In genomic region chr2:128510701-128511100, GRCh38 we compare ENCODE assay signal across 23 cellular contexts.
DNase-seq lines count a peak whose midpoint lies in the region; ATAC-seq, FAIRE-seq and TF ChIP-seq lines count a peak whose summit lies in the region.
"Had no signal": no experiment of that assay in that cellular context is flagged by ENCODE, and none has a peak within 500 bp of the region (broad histone marks: within the 10 kb centered on the region; RNA-seq: fewer than 3 reads in every experiment).

No MANE protein-coding gene starts in this region.

- no peaks in the 10 kb centered on the region for H3K79me2 ChIP-seq in HepG2 (ENCODE audit: insufficient read depth, low read length)

- H3K4me3 ChIP-seq in AG04450 (ENCODE audit: low read depth, low read length) = no peak overlapping the region
- no peak overlapping the region for H3K4me3 ChIP-seq in foreskin fibroblast (ENCODE audit: low read depth in 1 of 2, low read length in 2 of 2)
- no peak overlapping the region for H3K4me3 ChIP-seq in HepG2 (replicated peaks in 1 of 3; ENCODE audit: insufficient read depth in 1 of 3, low read depth in 2 of 3, low read length in 3 of 3)
- H3K4me3 ChIP-seq: transverse colon had no signal

- H3K9me3 ChIP-seq in AG04450 (ENCODE audit: control insufficient read depth, insufficient read depth, low read length) (no peaks in the 10 kb centered on the region; the same call in 1 of the 2 replicates), HepG2 (ENCODE audit: low read length) (no peaks in the 10 kb centered on the region)
- H3K9me3 ChIP-seq: transverse colon had no signal

- FAIRE-seq in HepG2 (lab: Jason Lieb, UNC) = no peak
- FAIRE-seq: A204.1, H54, TTC549 had no signal

- no peaks in the 10 kb centered on the region; the same call in 1 of the 2 replicates for H4K20me1 ChIP-seq in HepG2 (ENCODE audit: insufficient read depth, low read length)

- H3K27ac ChIP-seq in AG04450 (ENCODE audit: low read depth, low read length) (no peak overlapping the region), HepG2 (ENCODE audit: extremely low read length, insufficient read depth, low read length) (no peak overlapping the region)
- H3K27ac ChIP-seq: transverse colon had no signal

- H3K4me2 ChIP-seq in HepG2 (ENCODE audit: low read depth, low read length) = no peak overlapping the region

- TF ChIP-seq CTCF in AG04450 (IDR thresholded peaks at IDR 0.05; ENCODE audit: low read depth, low read length) (no peak), foreskin fibroblast (IDR thresholded peaks at IDR 0.05; ENCODE audit: low read depth, low read length) (no peak), HepG2 (CRISPR knock-in tag; IDR thresholded peaks at IDR 0.05) (no peak)

- DNase-seq in AG04450 (ENCODE audit: low read depth, low spot score) (peak; percentile 29), GM04503 (ENCODE audit: low read depth) (peak; percentile 11), cerebellum (ENCODE audit: low spot score) (peak; percentile 19), foreskin fibroblast (peak; percentile 69 to 87), retina (no peak), H4 (ENCODE audit: low spot score) (no peak), HepG2 (ENCODE audit: low spot score) (no peak), DMS53 (lab: John Stamatoyannopoulos, UW) (no peak)
- DNase-seq: activated CD4-positive, alpha-beta T cell treated with anti-CD3 and anti-CD28 coated beads for 4 hours; aorta; CD4-positive, alpha-beta T cell; DMS 273 treated with DMSO at 0.1 percent for 48 hours; effector CD4-positive, alpha-beta T cell; left cardiac atrium; NCI-H1436; NCI-H510A treated with DMSO at 0.1 percent for 48 hours; stimulated activated CD4-positive, alpha-beta T cell treated with anti-CD3 and anti-CD28 coated beads, Interleukin-12 subunit alpha, Interleukin-12 subunit beta, amount 100 ng/mL, for 4 hours; stimulated activated CD4-positive, alpha-beta T cell treated with anti-CD3 and anti-CD28 coated beads, Interleukin-4, amount 100 ng/mL, for 4 hours; transverse colon had no signal

- BruUV-seq in HepG2 (replicated peaks; lab: Mats Ljungman, UMichigan) = no TSS peak

- H3K27me3 ChIP-seq in AG04450 (ENCODE audit: control insufficient read depth, insufficient read depth, low read length) (peaks cover 5% of the 10 kb centered on the region), HepG2 (ENCODE audit: control insufficient read depth in 1 of 2, insufficient read depth in 2 of 2, low read length in 2 of 2) (peaks cover 0 to 35% of the 10 kb centered on the region in 2 experiments; a peak in 4 of 5 replicates)
- H3K27me3 ChIP-seq: transverse colon had no signal

- no peak for ATAC-seq in HepG2
- ATAC-seq: left cardiac atrium, Panc1 had no signal

- POLR2A ChIA-PET in AG04450 (lab: Yijun Ruan, JAX) (no interaction called here), HepG2 (lab: Yijun Ruan, JAX) (no interaction called here)

- H2AFZ ChIP-seq in HepG2 (ENCODE audit: low read length) = no peak overlapping the region

- H3K36me3 ChIP-seq in HepG2 (replicated peaks in 1 of 2; ENCODE audit: control insufficient read depth in 1 of 2, insufficient read depth in 2 of 2, low read length in 2 of 2) = no peaks in the 10 kb centered on the region
- H3K36me3 ChIP-seq: transverse colon had no signal

- intact Hi-C loops in HepG2 (cut with micrococcal nuclease; ENCODE audit: unreplicated experiment) = no loop called here

- CTCF ChIA-PET in AG04450 (lab: Charles Lee) = no interaction called here
- CTCF ChIA-PET in HepG2 (lab: Yijun Ruan, JAX; ENCODE audit: low intra/inter-chr PET ratio, low total read pairs) = no interaction called here

- no peak overlapping the region for H3K9ac ChIP-seq in HepG2 (ENCODE audit: insufficient read depth, low read depth, low read length)

- in situ Hi-C loops in HepG2 (cut with HindIII; ENCODE audit: extremely low pct_ligation_motif_present, low pct_unique_long_range_greater_than_20kb) = no loop called here

- WGBS in HepG2 (ENCODE audit: low lambda C conversion rate) = 10% methylated on average over 2 of the region's 2 CpGs

- no peak for TF ChIP-seq RAD21 in HepG2 (CRISPR knock-in tag; IDR thresholded peaks at IDR 0.05)

- TF ChIP-seq EP300 in HepG2 (IDR thresholded peaks at IDR 0.05; ENCODE audit: low read depth in 2 of 2, low read length in 2 of 2) (no peak), HepG2 (CRISPR knock-in tag; IDR thresholded peaks at IDR 0.05; ENCODE audit: borderline replicate concordance) (no peak)

- TF ChIP-seq POLR2A in HepG2 (IDR thresholded peaks at IDR 0.05; ENCODE audit: insufficient read depth in 1 of 2, low read depth in 2 of 2, low read length in 2 of 2) = no peak

- no peaks in the 10 kb centered on the region for H3K4me1 ChIP-seq in HepG2 (ENCODE audit: insufficient read depth, low read length)
- H3K4me1 ChIP-seq: transverse colon had no signal

TF ChIP-seq in HepG2, 621 proteins besides CTCF, POLR2A, EP300 and RAD21:
- no peak for TF ChIP-seq DR1 (CRISPR knock-in tag; IDR thresholded peaks at IDR 0.05)
- no peak for TF ChIP-seq YEATS4 (CRISPR knock-in tag; IDR thresholded peaks at IDR 0.05; ENCODE audit: borderline replicate concordance)

Comparison
In these comparisons a context has a peak if more than half of its experiments do, and no peak if none do; other contexts are left out.
1. DNase-seq: peak in AG04450 (single experiment), GM04503 (single experiment), cerebellum (single experiment) and foreskin fibroblast (2 of 2); none in retina (single experiment), H4 (single experiment), HepG2 (single experiment) and DMS53 (single experiment).